In the genomic region with DNA sequence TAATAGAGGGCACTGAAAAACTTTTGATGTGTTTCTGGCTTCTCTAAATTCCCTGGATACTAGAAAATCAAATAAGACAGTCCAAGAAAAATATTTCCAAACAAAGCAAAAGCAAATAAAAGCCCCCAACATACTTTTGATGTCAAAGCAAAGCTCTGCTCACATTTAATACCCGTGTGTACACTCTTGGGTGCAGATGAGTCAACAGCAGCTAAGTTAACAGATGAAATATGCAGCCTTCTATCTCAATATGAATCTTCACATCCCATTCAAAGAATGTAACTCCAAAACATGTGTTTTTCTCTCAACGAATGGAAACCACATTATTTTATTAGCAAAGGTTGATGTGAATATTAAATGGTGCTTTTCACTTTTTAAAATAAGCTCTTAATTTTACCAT, we compare ENCODE assay signal across 1 cellular context.
TF ChIP-seq lines count a peak whose summit lies in the region.

No MANE protein-coding gene starts in this region.

TF ChIP-seq in HepG2, 621 proteins besides CTCF, POLR2A, EP300 and RAD21 (continued from another document):
- TF ChIP-seq, protein P1, sequence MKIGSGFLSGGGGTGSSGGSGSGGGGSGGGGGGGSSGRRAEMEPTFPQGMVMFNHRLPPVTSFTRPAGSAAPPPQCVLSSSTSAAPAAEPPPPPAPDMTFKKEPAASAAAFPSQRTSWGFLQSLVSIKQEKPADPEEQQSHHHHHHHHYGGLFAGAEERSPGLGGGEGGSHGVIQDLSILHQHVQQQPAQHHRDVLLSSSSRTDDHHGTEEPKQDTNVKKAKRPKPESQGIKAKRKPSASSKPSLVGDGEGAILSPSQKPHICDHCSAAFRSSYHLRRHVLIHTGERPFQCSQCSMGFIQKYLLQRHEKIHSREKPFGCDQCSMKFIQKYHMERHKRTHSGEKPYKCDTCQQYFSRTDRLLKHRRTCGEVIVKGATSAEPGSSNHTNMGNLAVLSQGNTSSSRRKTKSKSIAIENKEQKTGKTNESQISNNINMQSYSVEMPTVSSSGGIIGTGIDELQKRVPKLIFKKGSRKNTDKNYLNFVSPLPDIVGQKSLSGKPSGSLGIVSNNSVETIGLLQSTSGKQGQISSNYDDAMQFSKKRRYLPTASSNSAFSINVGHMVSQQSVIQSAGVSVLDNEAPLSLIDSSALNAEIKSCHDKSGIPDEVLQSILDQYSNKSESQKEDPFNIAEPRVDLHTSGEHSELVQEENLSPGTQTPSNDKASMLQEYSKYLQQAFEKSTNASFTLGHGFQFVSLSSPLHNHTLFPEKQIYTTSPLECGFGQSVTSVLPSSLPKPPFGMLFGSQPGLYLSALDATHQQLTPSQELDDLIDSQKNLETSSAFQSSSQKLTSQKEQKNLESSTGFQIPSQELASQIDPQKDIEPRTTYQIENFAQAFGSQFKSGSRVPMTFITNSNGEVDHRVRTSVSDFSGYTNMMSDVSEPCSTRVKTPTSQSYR (CRISPR knock-in tag; IDR thresholded peaks at IDR 0.05; ENCODE audit: borderline replicate concordance) = peak; percentile 47; the same call in 1 of the 2 replicates
- no peak for TF ChIP-seq ZMYM3 (CRISPR knock-in tag; IDR thresholded peaks at IDR 0.05)
- peak; percentile 80 for TF ChIP-seq ISL2 (CRISPR knock-in tag; IDR thresholded peaks at IDR 0.05)
- TF ChIP-seq CREM (IDR thresholded peaks at IDR 0.05) = peak; percentile 55; the same call in 1 of the 2 replicates
- no peak for TF ChIP-seq CREM (CRISPR knock-in tag; IDR thresholded peaks at IDR 0.05)
- TF ChIP-seq CHD4 (IDR thresholded peaks at IDR 0.05; ENCODE audit: borderline replicate concordance, low read length) = no peak
- TF ChIP-seq FOSL2 (CRISPR knock-in tag; IDR thresholded peaks at IDR 0.05) = peak; percentile 49; the same call in 1 of the 2 replicates
- no peak for TF ChIP-seq RBAK (CRISPR knock-in tag; IDR thresholded peaks at IDR 0.05)
- no peak for TF ChIP-seq FOXP1 (IDR thresholded peaks at IDR 0.05)
- TF ChIP-seq FOXP1 (CRISPR knock-in tag; IDR thresholded peaks at IDR 0.05) = peak; percentile 47; the same call in 1 of the 2 replicates
